Comparison of ENCODE assay signal across 22 cellular contexts in the genomic region with DNA sequence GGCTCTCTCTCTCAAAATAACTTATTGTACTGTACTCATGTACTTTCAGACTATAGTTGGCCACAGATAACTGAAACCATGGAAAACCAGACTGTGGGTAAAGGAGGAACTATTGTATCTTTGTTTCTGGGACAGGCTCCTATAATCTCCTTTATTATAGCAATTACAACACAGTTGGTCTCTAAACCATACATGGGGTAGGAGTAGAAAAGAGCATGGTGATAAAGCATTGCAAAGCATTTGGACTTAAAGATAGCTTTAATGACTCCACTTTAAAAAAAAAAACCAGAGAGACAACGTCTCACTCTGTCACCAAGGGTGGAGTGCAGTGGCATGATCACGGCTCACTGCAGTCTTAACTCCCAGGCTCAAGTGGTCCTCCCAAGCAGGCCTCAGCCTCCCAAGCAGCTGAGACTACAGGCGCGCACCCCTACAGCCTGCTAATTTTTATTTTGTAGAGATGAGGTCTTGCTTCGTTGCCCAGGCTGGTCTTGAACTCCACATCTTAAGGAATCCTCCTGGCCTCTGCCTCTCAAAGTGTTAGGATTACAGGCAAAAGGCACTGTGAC.
A peak's percentile ranks its signal among the peaks of the same experiment; 100 is the strongest.
DNase-seq lines count a peak whose midpoint lies in the region; ATAC-seq and TF ChIP-seq lines count a peak whose summit lies in the region.
"Had no signal": no experiment of that assay in that cellular context is flagged by ENCODE, and none has a peak within 500 bp of the region (broad histone marks: within the 10 kb centered on the region; RNA-seq: fewer than 3 reads in every experiment).

No MANE protein-coding gene starts in this region.

- peaks cover 38% of the 10 kb centered on the region for H3K36me3 Mint-ChIP-seq in activated CD4-positive, alpha-beta memory T cell treated with anti-CD3 and anti-CD28 coated beads, Interleukin-2, amount 10 ng/mL, durations not matched to agents 7 days and 5 days (ENCODE audit: low read depth)

- H3K4me1 ChIP-seq in colonic mucosa (no peaks in the 10 kb centered on the region), mucosa of descending colon (ENCODE audit: low read depth) (no peaks in the 10 kb centered on the region), lower lobe of right lung (no peaks in the 10 kb centered on the region)

- no peaks in the 10 kb centered on the region for H3K9me3 Mint-ChIP-seq in activated CD4-positive, alpha-beta memory T cell treated with anti-CD3 and anti-CD28 coated beads, Interleukin-2, amount 10 ng/mL, durations not matched to agents 7 days and 5 days
- H3K9me3 Mint-ChIP-seq: CD4-positive, CD25-positive, alpha-beta regulatory T cell; CD8-positive, alpha-beta memory T cell; GM23338; HFFc6 had no signal

- no peaks in the 10 kb centered on the region for H3K4me1 Mint-ChIP-seq in activated CD4-positive, alpha-beta memory T cell treated with anti-CD3 and anti-CD28 coated beads, Interleukin-2, amount 10 ng/mL, durations not matched to agents 7 days and 5 days
- H3K4me1 Mint-ChIP-seq: GM23338 had no signal

- H3K36me3 ChIP-seq in colonic mucosa: no peaks in the 10 kb centered on the region
- no peaks in the 10 kb centered on the region for H3K36me3 ChIP-seq in mucosa of descending colon (ENCODE audit: low read depth)
- H3K36me3 ChIP-seq in lower lobe of right lung: peaks cover 84% of the 10 kb centered on the region

- no peaks in the 10 kb centered on the region for H3K9me3 ChIP-seq in colonic mucosa
- H3K9me3 ChIP-seq in mucosa of descending colon: no peaks in the 10 kb centered on the region
- no peaks in the 10 kb centered on the region for H3K9me3 ChIP-seq in lower lobe of right lung
- H3K9me3 ChIP-seq: BE2C had no signal

- no peaks in the 10 kb centered on the region for H3K27me3 Mint-ChIP-seq in activated CD4-positive, alpha-beta memory T cell treated with anti-CD3 and anti-CD28 coated beads, Interleukin-2, amount 10 ng/mL, durations not matched to agents 7 days and 5 days
- H3K27me3 Mint-ChIP-seq: CD4-positive, CD25-positive, alpha-beta regulatory T cell; CD8-positive, alpha-beta memory T cell had no signal

- no peak overlapping the region for H3K4me3 Mint-ChIP-seq in activated CD4-positive, alpha-beta memory T cell treated with anti-CD3 and anti-CD28 coated beads, Interleukin-2, amount 10 ng/mL, durations not matched to agents 7 days and 5 days
- H3K4me3 Mint-ChIP-seq: CD4-positive, CD25-positive, alpha-beta regulatory T cell; CD8-positive, alpha-beta memory T cell; GM23338; HFFc6 had no signal

- H3K27me3 ChIP-seq in colonic mucosa: no peaks in the 10 kb centered on the region
- no peaks in the 10 kb centered on the region for H3K27me3 ChIP-seq in lower lobe of right lung (ENCODE audit: low read depth)
- H3K27me3 ChIP-seq: BE2C had no signal

- H3K27ac ChIP-seq in colonic mucosa (peak overlapping the region; percentile 56), lower lobe of right lung (no peak overlapping the region)
- H3K27ac ChIP-seq: HL-60 had no signal

- POLR2A ChIA-PET in activated CD4-positive, alpha-beta memory T cell treated with anti-CD3 and anti-CD28 coated beads, Interleukin-2, amount 10 ng/mL, durations not matched to agents 7 days and 5 days (lab: Charles Lee): no interaction called here

- no peak overlapping the region for H3K27ac Mint-ChIP-seq in activated CD4-positive, alpha-beta memory T cell treated with anti-CD3 and anti-CD28 coated beads, Interleukin-2, amount 10 ng/mL, durations not matched to agents 7 days and 5 days
- H3K27ac Mint-ChIP-seq: CD4-positive, CD25-positive, alpha-beta regulatory T cell; GM23338; HFFc6 had no signal

- TF ChIP-seq CTCF in colonic mucosa (IDR thresholded peaks at IDR 0.05): no peak
- TF ChIP-seq CTCF in mucosa of descending colon (IDR thresholded peaks at IDR 0.05): no peak
- TF ChIP-seq CTCF in lower lobe of right lung (IDR thresholded peaks at IDR 0.05): no peak

- CTCF ChIA-PET in activated CD4-positive, alpha-beta memory T cell treated with anti-CD3 and anti-CD28 coated beads, Interleukin-2, amount 10 ng/mL, durations not matched to agents 7 days and 5 days (lab: Charles Lee): no interaction called here

- peak; percentile 43 for DNase-seq in OCI-M1 (lab: John Stamatoyannopoulos, UW)
- no peak for DNase-seq in colonic mucosa
- peak in 2 of 3 donors; percentile 21 to 50 for DNase-seq in mucosa of descending colon
- DNase-seq in DMS 273 (lab: John Stamatoyannopoulos, UW; ENCODE audit: unreplicated experiment): no peak
- no peak for DNase-seq in activated CD4-positive, alpha-beta memory T cell treated with anti-CD3 and anti-CD28 coated beads, Interleukin-2, amount 10 ng/mL, durations not matched to agents 7 days and 5 days
- DNase-seq in lower lobe of right lung: no peak
- DNase-seq: ACHN; BE2C; C1 segment of cervical spinal cord; CD4-positive, CD25-positive, alpha-beta regulatory T cell; CD8-positive, alpha-beta memory T cell; COR-L47; DMS153; DMS79; GDM1; H7; HFFc6; IMR-90 had no signal

- intact Hi-C loops in colonic mucosa (cut with DNase I) (no loop called here), mucosa of descending colon (cut with DNase I, micrococcal nuclease) (no loop called here), lower lobe of right lung (cut with DNase I) (no loop called here)

- no peak overlapping the region for H3K9ac ChIP-seq in colonic mucosa (ENCODE audit: low read depth in 2 of 2, low read length in 2 of 2)

- H3K4me3 ChIP-seq in colonic mucosa (no peak overlapping the region), mucosa of descending colon (no peak overlapping the region), lower lobe of right lung (no peak overlapping the region)
- H3K4me3 ChIP-seq: GM23338 had no signal

- ATAC-seq in mucosa of descending colon (peak; percentile 88), GM18873 (IDR thresholded peaks at IDR 0.05; ENCODE audit: low FRiP score, unreplicated experiment) (no peak), lower lobe of right lung (no peak)
- ATAC-seq: GM23338, HCT116 had no signal

Comparison
In these comparisons a context has a peak if more than half of its experiments do, and no peak if none do; other contexts are left out.
1. DNase-seq: peak in OCI-M1 (single experiment) and mucosa of descending colon (2 of 3); none in colonic mucosa (single experiment), DMS 273 (single experiment), activated CD4-positive, alpha-beta memory T cell treated with anti-CD3 and anti-CD28 coated beads, Interleukin-2, amount 10 ng/mL, durations not matched to agents 7 days and 5 days (single experiment) and lower lobe of right lung (single experiment).